ENCODE assay signal across 11 cellular contexts in genomic region chr2:213306320-213306942, GRCh38. TPM values are rescaled to one million over a fixed set of nuclear protein-coding genes. Genes with fewer than 3 reads are reported as not detected.
DNase-seq lines count a peak whose midpoint lies in the region; ATAC-seq, FAIRE-seq and TF ChIP-seq lines count a peak whose summit lies in the region.
"Had no signal": no experiment of that assay in that cellular context is flagged by ENCODE, and none has a peak within 500 bp of the region (broad histone marks: within the 10 kb centered on the region; RNA-seq: fewer than 3 reads in every experiment).

No MANE protein-coding gene starts in this region.

- in situ Hi-C loops in Caki2 (cut with HindIII; ENCODE audit: low pct_unique_long_range_greater_than_20kb, low sequenced_read_pairs), result no loop called here

- no peaks in the 10 kb centered on the region for H3K27me3 ChIP-seq in pancreas
- H3K27me3 ChIP-seq: vagina had no signal

- ATAC-seq in pancreas, result peak; percentile 77 to 95 (median 83)
- ATAC-seq in HG03439 (IDR thresholded peaks at IDR 0.05; ENCODE audit: unreplicated experiment), result no peak
- no peak for ATAC-seq in GM18519 (IDR thresholded peaks at IDR 0.05; ENCODE audit: low FRiP score, unreplicated experiment)
- ATAC-seq in GM21367 (IDR thresholded peaks at IDR 0.05; ENCODE audit: unreplicated experiment), result no peak

- DNase-seq in Caki2 (ENCODE audit: low read depth) (peak; percentile 66), NCI-H2196 treated with DMSO at 0.1 percent for 48 hours (lab: John Stamatoyannopoulos, UW; ENCODE audit: unreplicated experiment) (peak; percentile 6), fibroblast of gingiva (ENCODE audit: low read depth) (peak; percentile 90), pancreas (peak; percentile 10 to 63 (median 36)), NCI-H1092 treated with DMSO at 0.1 percent for 48 hours (lab: John Stamatoyannopoulos, UW) (no peak)
- DNase-seq: NCI-H510A treated with DMSO at 0.1 percent for 48 hours, SW 1271 had no signal

- intact Hi-C loops in pancreas (cut with DNase I), result no loop called here

- H3K4me3 ChIP-seq in pancreas, result no peak overlapping the region
- H3K4me3 ChIP-seq: vagina had no signal

- no peaks in the 10 kb centered on the region for H3K4me1 ChIP-seq in pancreas
- H3K4me1 ChIP-seq: vagina had no signal

- H3K27ac ChIP-seq in pancreas, result no peak overlapping the region
- H3K27ac ChIP-seq: vagina had no signal

- H3K9me3 ChIP-seq in pancreas, result no peaks in the 10 kb centered on the region

- WGBS in pancreas, 2 donors, result 36 to 41% methylated on average over 3 of the region's 3 CpGs

- peaks cover 0 to 16% (median 0%) of the 10 kb centered on the region in 3 donors for H3K36me3 ChIP-seq in pancreas

- TF ChIP-seq CTCF in pancreas (IDR thresholded peaks at IDR 0.05), result no peak

- no peak for FAIRE-seq in pancreas (lab: Jason Lieb, UNC)

RNA-seq across cellular contexts. Expression of gene SPAG16, which starts 22.2 kb away (rescaled TPM):
- total RNA-seq in Caki2 (2014; rRNA removed; shearing (Covaris generic); ENCODE audit: low replicate concordance), result 38.4 and 41.0 TPM in 2 replicates
- total RNA-seq in pancreas, result 10 to 100 TPM in 5 of 6 donors, 1 to 10 TPM in 1; 9.7 to 21.9 (median 11.6) TPM
- polyA plus RNA-seq in pancreas, result 10 to 100 TPM; 11.1 to 25.7 TPM

Comparison
In these comparisons a context has a peak if more than half of its experiments do, and no peak if none do; other contexts are left out.
1. ATAC-seq: peak in pancreas (4 of 4); none in HG03439 (single experiment), GM18519 (single experiment) and GM21367 (single experiment).